Comparison of ENCODE assay signal across 20 cellular contexts in genomic region chr9:80928697-80929096, GRCh38.
"Had no signal": no experiment of that assay in that cellular context is flagged by ENCODE, and none has a peak within 500 bp of the region (broad histone marks: within the 10 kb centered on the region; RNA-seq: fewer than 3 reads in every experiment).

No MANE protein-coding gene starts in this region.

- H3K27ac ChIP-seq: body of pancreas, gastrocnemius medialis, neutrophil, ovary, prostate gland, thyroid gland had no signal

- H3K9me3 ChIP-seq: body of pancreas, gastrocnemius medialis, ovary, prostate gland, thyroid gland had no signal

- ATAC-seq: body of pancreas; gastrocnemius medialis; left ventricle myocardium superior; stimulated activated naive CD8-positive, alpha-beta T cell treated with anti-CD3 and anti-CD28 coated beads, Interleukin-15, Interleukin-2, amounts not matched to agents 100 U/mL and 50 U/mL, for 24 hours; T-cell had no signal

- H3K4me1 ChIP-seq: body of pancreas, gastrocnemius medialis, prostate gland, thyroid gland had no signal

- DNase-seq: activated B cell treated with CpG ODN at 0.5 μM for 24 hours; activated CD4-positive, alpha-beta T cell treated with anti-CD3 and anti-CD28 coated beads for 4 hours; activated CD4-positive, alpha-beta T cell treated with anti-CD3 and anti-CD28 coated beads, Interleukin-2, amount 50 U/mL, for 48 hours; activated naive CD4-positive, alpha-beta T cell treated with Interleukin-2 at 50 U/mL for 16 hours; activated naive CD8-positive, alpha-beta T cell treated with anti-CD3 and anti-CD28 coated beads for 36 hours; activated T-cell treated with anti-CD3 and anti-CD28 coated beads, Interleukin-2, amount 50 U/mL, for 48 hours; body of pancreas; gastrocnemius medialis; head of caudate nucleus; hypothalamus; left ventricle myocardium superior; ovary; stimulated activated CD4-positive, alpha-beta T cell treated with anti-CD3 and anti-CD28 coated beads, Interleukin-4, amount 100 ng/mL, for 4 hours; stimulated activated naive CD8-positive, alpha-beta T cell treated with anti-CD3 and anti-CD28 coated beads, Interleukin-15, Interleukin-2, amounts not matched to agents 100 U/mL and 50 U/mL, for 24 hours; substantia nigra; T-cell; thyroid gland had no signal

- H3K27me3 ChIP-seq: body of pancreas, gastrocnemius medialis, neutrophil, ovary, thyroid gland had no signal

- FAIRE-seq: islet of Langerhans had no signal

- H3K36me3 ChIP-seq: gastrocnemius medialis, neutrophil, ovary, prostate gland, thyroid gland had no signal

- H3K4me3 ChIP-seq: body of pancreas, gastrocnemius medialis, ovary, prostate gland, thyroid gland had no signal
